In genomic region chr7:104848386-104848990, GRCh38 we compare ENCODE assay signal across 8 cellular contexts.
DNase-seq lines count a peak whose midpoint lies in the region; ATAC-seq and TF ChIP-seq lines count a peak whose summit lies in the region.

No MANE protein-coding gene starts in this region.

- no peaks in the 10 kb centered on the region for H4K20me1 ChIP-seq in SU-DHL-6 (ENCODE audit: low read depth, low read length)

- H3K9ac ChIP-seq in SU-DHL-6 (ENCODE audit: low read length), result no peak overlapping the region

- H3F3A ChIP-seq in SU-DHL-6 (ENCODE audit: insufficient read depth), result no peaks in the 10 kb centered on the region

- DNase-seq in A673 (ENCODE audit: low spot score), result peak; percentile 73
- peak; percentile 54 for DNase-seq in GM12865 (ENCODE audit: low read depth)
- DNase-seq in Kasumi-1 (lab: John Stamatoyannopoulos, UW), result peak; percentile 52 to 60
- DNase-seq in astrocyte of the hippocampus (ENCODE audit: low read depth, low spot score), result peak; percentile 79
- peak; percentile 83 for DNase-seq in iPS-NIHi7 (ENCODE audit: extremely low spot score)
- peak; percentile 36 for DNase-seq in stimulated activated CD4-positive, alpha-beta T cell treated with anti-CD3 and anti-CD28 coated beads, Interleukin-12 subunit alpha, Interleukin-12 subunit beta, amount 100 ng/mL, for 4 hours

- H3K36me3 ChIP-seq in A673 (ENCODE audit: insufficient read depth, low read length, poor library complexity, severe bottlenecking) (no peaks in the 10 kb centered on the region), SU-DHL-6 (ENCODE audit: low read length) (no peaks in the 10 kb centered on the region)

- no peaks in the 10 kb centered on the region for H3K79me2 ChIP-seq in SU-DHL-6 (ENCODE audit: insufficient read depth, low read length)

- BruUV-seq in A673 (replicated peaks; lab: Mats Ljungman, UMichigan), result no TSS peak

- no peak overlapping the region for H3K27ac ChIP-seq in A673 (ENCODE audit: low read depth, low read length, poor library complexity, severe bottlenecking)
- H3K27ac ChIP-seq in SU-DHL-6 (ENCODE audit: low read depth, low read length), result no peak overlapping the region

- H3K9me3 ChIP-seq in A673 (ENCODE audit: low read depth, low read length, poor library complexity, severe bottlenecking), result no peaks in the 10 kb centered on the region
- no peaks in the 10 kb centered on the region for H3K9me3 ChIP-seq in SU-DHL-6 (ENCODE audit: insufficient read depth, low read length)

- no peak for ATAC-seq in GM21528 (IDR thresholded peaks at IDR 0.05; ENCODE audit: low FRiP score, unreplicated experiment)

- H3K27me3 ChIP-seq in A673 (replicated peaks; ENCODE audit: insufficient read depth, low read depth, low read length, poor library complexity) (peaks cover 42% of the 10 kb centered on the region), SU-DHL-6 (ENCODE audit: low read length) (no peaks in the 10 kb centered on the region)

- H3K4me3 ChIP-seq in A673 (ENCODE audit: low read depth, low read length, poor library complexity, severe bottlenecking), result no peak overlapping the region
- H3K4me3 ChIP-seq in GM12865 (ENCODE audit: low read depth, low read length), result no peak overlapping the region
- no peak overlapping the region for H3K4me3 ChIP-seq in SU-DHL-6 (ENCODE audit: insufficient read depth, low read length, poor library complexity, severe bottlenecking)

- POLR2A ChIA-PET in A673 (lab: Charles Lee; ENCODE audit: low non-redundant PET), result no interaction called here

- no peak overlapping the region for H2AFZ ChIP-seq in SU-DHL-6 (ENCODE audit: low read depth, low read length, severe bottlenecking)

- CTCF ChIA-PET in A673 (lab: Charles Lee), result interaction anchor here (0.9 to 1.2 kb wide), 4 partner anchors 12 to 205 kb away, joined by 3 to 5 read pairs (median 4); no protein-coding TSS in a partner anchor

- H3K9me2 ChIP-seq in SU-DHL-6 (replicated peaks; ENCODE audit: insufficient read depth, low read length), result no peaks in the 10 kb centered on the region

- no peak overlapping the region for H3K4me2 ChIP-seq in SU-DHL-6 (ENCODE audit: low read depth, low read length, poor library complexity, severe bottlenecking)

- peak; percentile 94 for TF ChIP-seq CTCF in A673 (conservative IDR thresholded peaks at IDR 0.05; ENCODE audit: low read depth, low read length)
- peak; percentile 80 for TF ChIP-seq CTCF in GM12865 (IDR thresholded peaks at IDR 0.05; ENCODE audit: insufficient read depth, low read depth, low read length, missing control alignments)
- TF ChIP-seq CTCF in SU-DHL-6 (IDR thresholded peaks at IDR 0.05; ENCODE audit: insufficient read depth, low read length, poor library complexity, severe bottlenecking), result peak; percentile 98

- no peaks in the 10 kb centered on the region for H3K4me1 ChIP-seq in A673 (ENCODE audit: insufficient read depth, low read length, poor library complexity, severe bottlenecking)

- intact Hi-C loops in A673 (cut with micrococcal nuclease; ENCODE audit: unreplicated experiment), result loop anchor here (1.0 to 5.0 kb wide), 2 partner anchors 205 to 616 kb away; no protein-coding TSS in a partner anchor
